In the genomic region with DNA sequence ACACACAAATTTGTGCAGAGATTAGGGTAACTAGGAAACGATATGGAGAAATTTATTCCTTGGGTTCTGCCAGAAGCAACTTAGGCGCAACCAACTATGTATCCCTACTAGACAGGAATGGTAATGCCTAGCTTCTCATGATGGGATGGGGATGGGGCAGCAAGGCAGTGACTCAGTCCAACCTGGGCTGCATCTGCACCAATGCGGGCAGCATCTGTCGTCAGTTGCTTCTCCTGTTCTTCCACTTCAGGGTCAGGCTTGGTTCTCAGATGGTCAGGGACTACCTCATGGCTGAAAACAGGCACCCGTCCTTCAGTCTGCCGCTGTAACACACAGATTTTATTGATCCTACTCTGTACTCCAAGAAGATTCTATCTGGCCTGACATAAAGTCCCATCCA, we compare ENCODE assay signal across 33 cellular contexts. TPM values are rescaled to one million over a fixed set of nuclear protein-coding genes. Genes with fewer than 3 reads are reported as not detected.
"Had no signal": no experiment of that assay in that cellular context is flagged by ENCODE, and none has a peak within 500 bp of the region (broad histone marks: within the 10 kb centered on the region; RNA-seq: fewer than 3 reads in every experiment).

No MANE protein-coding gene starts in this region.

- DNase-seq: activated CD4-positive, alpha-beta memory T cell treated with anti-CD3 and anti-CD28 coated beads, Interleukin-2, amount 10 ng/mL, durations not matched to agents 7 days and 5 days; activated CD4-positive, alpha-beta T cell treated with anti-CD3 and anti-CD28 coated beads, Interleukin-2, amount 10 ng/mL, durations not matched to agents 7 days and 5 days; activated CD4-positive, CD25-positive, alpha-beta regulatory T cell treated with anti-CD3 and anti-CD28 coated beads, Interleukin-2, amount 50 U/mL, for 72 hours; activated CD8-positive, alpha-beta memory T cell treated with anti-CD3 and anti-CD28 coated beads, Interleukin-2, amount 50 U/mL, for 48 hours; activated naive CD4-positive, alpha-beta T cell; activated T-cell treated with anti-CD3 and anti-CD28 coated beads, Interleukin-2, amount 50 U/mL, for 48 hours; brain microvascular endothelial cell; dorsolateral prefrontal cortex; effector memory CD4-positive, alpha-beta T cell; erythroblast; left cardiac atrium; left ventricle myocardium superior; pancreas; psoas muscle; sigmoid colon; small intestine; stimulated activated CD4-positive, alpha-beta T cell treated with anti-CD3 and anti-CD28 coated beads, Interleukin-1b, Interleukin-23, amount 100 ng/mL, for 48 hours; stimulated activated naive CD4-positive, alpha-beta T cell treated with Interleukin-2 at 50 U/mL for 16 hours; T-helper 17 cell; T1000; transverse colon had no signal

- H3K27ac Mint-ChIP-seq: activated CD4-positive, alpha-beta memory T cell treated with anti-CD3 and anti-CD28 coated beads, Interleukin-2, amount 10 ng/mL, durations not matched to agents 7 days and 5 days; activated CD4-positive, alpha-beta T cell treated with anti-CD3 and anti-CD28 coated beads, Interleukin-2, amount 10 ng/mL, durations not matched to agents 7 days and 5 days; nephron; T-helper 17 cell had no signal

- ATAC-seq: activated naive CD4-positive, alpha-beta T cell treated with anti-CD3 and anti-CD28 coated beads, Interleukin-2, amount 50 U/mL, for 72 hours; gastroesophageal sphincter; left cardiac atrium; left ventricle myocardium superior; pancreas; psoas muscle; T-helper 17 cell had no signal

- H3K9me3 ChIP-seq: ascending aorta, gastroesophageal sphincter, pancreas, psoas muscle, sigmoid colon, transverse colon, vagina had no signal

- H3K9me3 Mint-ChIP-seq: activated CD4-positive, alpha-beta memory T cell treated with anti-CD3 and anti-CD28 coated beads, Interleukin-2, amount 10 ng/mL, durations not matched to agents 7 days and 5 days; activated CD4-positive, alpha-beta T cell treated with anti-CD3 and anti-CD28 coated beads, Interleukin-2, amount 10 ng/mL, durations not matched to agents 7 days and 5 days; activated naive CD4-positive, alpha-beta T cell treated with anti-CD3 and anti-CD28 coated beads, Interleukin-2, amount 50 U/mL, for 72 hours; nephron had no signal

- H3K4me3 Mint-ChIP-seq: activated CD4-positive, alpha-beta memory T cell treated with anti-CD3 and anti-CD28 coated beads, Interleukin-2, amount 10 ng/mL, durations not matched to agents 7 days and 5 days; activated CD4-positive, alpha-beta T cell treated with anti-CD3 and anti-CD28 coated beads, Interleukin-2, amount 10 ng/mL, durations not matched to agents 7 days and 5 days; T-helper 17 cell had no signal

- H3K4me3 ChIP-seq: ascending aorta, coronary artery, gastroesophageal sphincter, hepatocyte, pancreas, psoas muscle, sigmoid colon, transverse colon, vagina had no signal

- H3K4me2 ChIP-seq: hepatocyte had no signal

- H2AFZ ChIP-seq: hepatocyte had no signal

- H3K27me3 ChIP-seq: ascending aorta, brain microvascular endothelial cell, dorsolateral prefrontal cortex, gastroesophageal sphincter, hepatocyte, pancreas, sigmoid colon, transverse colon, vagina had no signal

- H3K27ac ChIP-seq: ascending aorta, brain microvascular endothelial cell, coronary artery, gastroesophageal sphincter, hepatocyte, pancreas, psoas muscle, sigmoid colon, transverse colon, vagina had no signal

- H3K27me3 Mint-ChIP-seq: activated CD4-positive, alpha-beta memory T cell treated with anti-CD3 and anti-CD28 coated beads, Interleukin-2, amount 10 ng/mL, durations not matched to agents 7 days and 5 days; activated CD4-positive, alpha-beta T cell treated with anti-CD3 and anti-CD28 coated beads, Interleukin-2, amount 10 ng/mL, durations not matched to agents 7 days and 5 days; T-helper 17 cell had no signal

RNA-seq across cellular contexts. Expression of a gene that starts 27.9 kb away (rescaled TPM):
- total RNA-seq: ascending aorta had no signal

RNA-seq across cellular contexts. Expression of a gene that starts 49.1 kb away (rescaled TPM):
- total RNA-seq: activated CD4-positive, alpha-beta memory T cell treated with anti-CD3 and anti-CD28 coated beads, Interleukin-2, amount 10 ng/mL, durations not matched to agents 7 days and 5 days; activated CD4-positive, alpha-beta T cell treated with anti-CD3 and anti-CD28 coated beads, Interleukin-2, amount 10 ng/mL, durations not matched to agents 7 days and 5 days; activated naive CD4-positive, alpha-beta T cell treated with anti-CD3 and anti-CD28 coated beads, Interleukin-2, amount 50 U/mL, for 72 hours; ascending aorta; cerebellum; fibroblast of lung; fibroblast of villous mesenchyme; hepatocyte; mucosa of gallbladder; sigmoid colon; temporal lobe; vagina had no signal
